Comparison of ENCODE assay signal across 18 cellular contexts in the genomic region with DNA sequence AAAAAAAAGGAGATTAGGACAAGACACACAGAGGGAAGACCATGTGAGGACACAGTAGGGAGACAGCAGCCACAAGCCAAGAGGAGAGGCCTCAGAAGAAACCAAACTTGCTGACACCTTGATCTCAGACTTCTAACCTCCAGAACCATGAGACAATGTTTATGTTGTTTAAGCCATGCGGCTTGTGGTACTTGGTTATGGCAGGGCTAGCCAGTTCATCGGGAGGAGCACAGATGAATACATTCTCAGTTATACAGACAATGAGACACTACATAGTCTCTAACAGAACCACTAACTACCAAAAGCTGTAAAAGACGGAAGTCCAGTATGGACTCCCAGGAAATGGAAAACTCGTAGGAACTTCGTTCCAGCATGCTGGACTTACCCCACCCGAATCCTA.
"Had no signal": no experiment of that assay in that cellular context is flagged by ENCODE, and none has a peak within 500 bp of the region (broad histone marks: within the 10 kb centered on the region; RNA-seq: fewer than 3 reads in every experiment).

No MANE protein-coding gene starts in this region.

- H3K36me3 ChIP-seq: SJCRH30 had no signal

- H3K27me3 ChIP-seq: SJCRH30 had no signal

- H3K4me1 ChIP-seq: SJCRH30 had no signal

- DNase-seq: KBM-7, MV-4-11, NCI-H1048, NCI-H1105, NCI-H1417, NCI-H1436 treated with DMSO at 0.1 percent for 48 hours, NCI-H1694, NCI-H187 treated with DMSO at 0.1 percent for 48 hours, NCI-H2029 treated with DMSO at 0.1 percent for 48 hours, NCI-H2171 treated with DMSO at 0.1 percent for 48 hours, NCI-H524, NCI-H526 treated with DMSO at 0.1 percent for 48 hours, NCI-H748 treated with DMSO at 0.1 percent for 48 hours, SHP77 treated with DMSO at 0.1 percent for 48 hours, SJCRH30 had no signal

- ATAC-seq: Panc1, Right ventricle myocardium inferior had no signal

- H3K27ac ChIP-seq: SJCRH30, SK-N-MC had no signal

- H3K9me3 ChIP-seq: SJCRH30 had no signal

- H3K4me3 ChIP-seq: SJCRH30, SK-N-MC had no signal
